In genomic region chr10:5776881-5777197, GRCh38 we compare ENCODE assay signal across 8 cellular contexts. TPM values are rescaled to one million over a fixed set of nuclear protein-coding genes. Genes with fewer than 3 reads are reported as not detected.
DNase-seq lines count a peak whose midpoint lies in the region; ATAC-seq lines count a peak whose summit lies in the region.

No MANE protein-coding gene starts in this region.

- peaks cover 16 to 57% of the 10 kb centered on the region in 2 donors for H3K36me3 ChIP-seq in duodenal mucosa (ENCODE audit: control insufficient read depth in 1 of 2, insufficient read depth in 2 of 2, low read length in 2 of 2)
- H3K36me3 ChIP-seq in naive thymus-derived CD4-positive, alpha-beta T cell (ENCODE audit: control insufficient read depth in 2 of 3, insufficient read depth in 3 of 3, low read length in 3 of 3), result peaks cover 0 to 5% (median 4%) of the 10 kb centered on the region in 3 experiments

- DNase-seq in Ammon's horn (ENCODE audit: low spot score), result peak; percentile 40
- peak; percentile 50 for DNase-seq in NCI-H446 treated with DMSO at 0.1 percent for 48 hours (lab: John Stamatoyannopoulos, UW)
- no peak for DNase-seq in naive thymus-derived CD4-positive, alpha-beta T cell
- DNase-seq in immature natural killer cell, result no peak
- DNase-seq in NK-92 treated with Interleukin-12 subunit alpha and Interleukin-12 subunit beta, amount 100 ng/mL, for 24 hours (lab: John Stamatoyannopoulos, UW), result no peak

- H3K4me3 ChIP-seq in duodenal mucosa (ENCODE audit: low read depth in 1 of 2, low read length in 2 of 2), result no peak overlapping the region
- no peak overlapping the region for H3K4me3 ChIP-seq in naive thymus-derived CD4-positive, alpha-beta T cell (ENCODE audit: low read length)

- H3K4me3 Mint-ChIP-seq in naive thymus-derived CD4-positive, alpha-beta T cell, result peak overlapping the region in 3 of 10 donors; percentile 45 to 79 (median 78)
- no peak overlapping the region for H3K4me3 Mint-ChIP-seq in immature natural killer cell

- H3K9ac ChIP-seq in duodenal mucosa (ENCODE audit: low read depth in 1 of 2, low read length in 2 of 2), result no peak overlapping the region

- peaks cover 0 to 4% (median 0%) of the 10 kb centered on the region in 11 donors for H3K9me3 Mint-ChIP-seq in naive thymus-derived CD4-positive, alpha-beta T cell
- no peaks in the 10 kb centered on the region for H3K9me3 Mint-ChIP-seq in immature natural killer cell

- no peaks in the 10 kb centered on the region for H3K27me3 Mint-ChIP-seq in naive thymus-derived CD4-positive, alpha-beta T cell
- H3K27me3 Mint-ChIP-seq in immature natural killer cell (ENCODE audit: low read depth in 3 of 3), result peaks cover 0 to 1% (median 0%) of the 10 kb centered on the region in 3 donors

- no peak for ATAC-seq in naive thymus-derived CD4-positive, alpha-beta T cell
- ATAC-seq in HG02981 (IDR thresholded peaks at IDR 0.05; ENCODE audit: unreplicated experiment) (no peak), GM18517 (IDR thresholded peaks at IDR 0.05; ENCODE audit: unreplicated experiment) (no peak)

- intact Hi-C loops in naive thymus-derived CD4-positive, alpha-beta T cell (cut with micrococcal nuclease), result loop anchor here in 1 of 2 donors (5.0 kb wide), 1 partner anchor 35 kb away; the partner anchor contains the start of gene GDI2

- H3K9me3 ChIP-seq in duodenal mucosa (ENCODE audit: control insufficient read depth in 1 of 2, low read length in 2 of 2), result no peaks in the 10 kb centered on the region
- no peaks in the 10 kb centered on the region for H3K9me3 ChIP-seq in naive thymus-derived CD4-positive, alpha-beta T cell (ENCODE audit: control insufficient read depth in 2 of 3, low read length in 3 of 3)

- H3K27ac Mint-ChIP-seq in naive thymus-derived CD4-positive, alpha-beta T cell, result peak overlapping the region in 8 of 9 donors; percentile 83 to 95 (median 94)
- H3K27ac Mint-ChIP-seq in immature natural killer cell, result peak overlapping the region in 1 of 6 donors; percentile 18

- no peaks in the 10 kb centered on the region for H3K27me3 ChIP-seq in duodenal mucosa (ENCODE audit: control insufficient read depth in 1 of 2, insufficient read depth in 2 of 2, low read length in 2 of 2)
- no peaks in the 10 kb centered on the region for H3K27me3 ChIP-seq in naive thymus-derived CD4-positive, alpha-beta T cell (ENCODE audit: control insufficient read depth in 2 of 2, insufficient read depth in 2 of 2, low read length in 2 of 2)

- CTCF ChIA-PET in naive thymus-derived CD4-positive, alpha-beta T cell (lab: Charles Lee), result interaction anchor here (1.4 kb wide), 2 partner anchors 10 to 200 kb away, joined by 3 read pairs; partner anchors contain the start of gene IL15RA

- peaks cover 4 to 7% of the 10 kb centered on the region in 2 donors for H3K4me1 ChIP-seq in duodenal mucosa (ENCODE audit: control insufficient read depth in 1 of 2, insufficient read depth in 2 of 2, low read length in 2 of 2)
- peaks cover 15 to 24% of the 10 kb centered on the region in 2 donors for H3K4me1 ChIP-seq in naive thymus-derived CD4-positive, alpha-beta T cell (ENCODE audit: control insufficient read depth in 2 of 2, insufficient read depth in 2 of 2, low read length in 2 of 2)

- peak overlapping the region; percentile 25 for H3K27ac ChIP-seq in duodenal mucosa (ENCODE audit: low read depth, low read length)
- H3K27ac ChIP-seq in naive thymus-derived CD4-positive, alpha-beta T cell (ENCODE audit: low read depth, low read length), result peak overlapping the region; percentile 72

- peaks cover 23 to 77% (median 63%) of the 10 kb centered on the region in 7 donors for H3K4me1 Mint-ChIP-seq in naive thymus-derived CD4-positive, alpha-beta T cell
- H3K4me1 Mint-ChIP-seq in immature natural killer cell, result peaks cover 54 to 82% of the 10 kb centered on the region in 2 donors

- POLR2A ChIA-PET in naive thymus-derived CD4-positive, alpha-beta T cell (lab: Charles Lee), result interaction anchor here (1.0 to 3.2 kb wide), 3 partner anchors 10 to 37 kb away, joined by 3 to 14 read pairs (median 14); partner anchors contain the start of gene GDI2

- H3K36me3 Mint-ChIP-seq in naive thymus-derived CD4-positive, alpha-beta T cell, result peaks cover 0 to 55% (median 30%) of the 10 kb centered on the region in 5 donors
- peaks cover 8 to 31% (median 12%) of the 10 kb centered on the region in 3 donors for H3K36me3 Mint-ChIP-seq in immature natural killer cell

RNA-seq across cellular contexts. Expression of gene GDI2, which starts 36.4 kb away (rescaled TPM):
- total RNA-seq in naive thymus-derived CD4-positive, alpha-beta T cell, result 100 to 1,000 TPM in 4 of 5 experiments, 10 to 100 TPM in 1; 85.3 to 236 (median 121) TPM
- polyA plus RNA-seq in naive thymus-derived CD4-positive, alpha-beta T cell, result 100 to 1,000 TPM; 144 to 186 TPM
- polyA plus RNA-seq in immature natural killer cell, result 100 to 1,000 TPM; 181 to 290 (median 199) TPM

Comparison
In these comparisons a context has a peak if more than half of its experiments do, and no peak if none do; other contexts are left out.
1. DNase-seq: peak in Ammon's horn (single experiment) and NCI-H446 treated with DMSO at 0.1 percent for 48 hours (single experiment); none in naive thymus-derived CD4-positive, alpha-beta T cell (0 of 9), immature natural killer cell (0 of 3) and NK-92 treated with Interleukin-12 subunit alpha and Interleukin-12 subunit beta, amount 100 ng/mL, for 24 hours (single experiment).